Comparison of ENCODE assay signal across 9 cellular contexts in the genomic region with DNA sequence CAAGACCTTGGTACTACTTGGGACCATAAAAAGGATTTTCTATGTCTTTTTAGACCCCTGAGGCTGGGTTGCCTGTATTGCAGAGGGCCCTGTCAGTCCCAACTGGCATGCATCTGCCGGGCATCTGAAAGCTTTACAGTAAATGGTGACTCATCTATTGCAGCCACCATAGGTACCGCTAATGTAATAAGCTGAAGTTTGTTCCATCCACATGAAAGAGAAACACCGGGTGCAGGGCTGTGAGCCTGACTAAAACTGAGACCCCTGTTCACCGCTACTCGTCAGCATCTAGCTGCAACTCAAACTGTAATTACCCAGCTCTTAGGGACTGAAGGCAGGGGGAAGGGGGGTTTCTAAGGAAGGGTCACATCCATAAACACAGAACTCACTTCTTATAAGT. TPM values are rescaled to one million over a fixed set of nuclear protein-coding genes. Genes with fewer than 3 reads are reported as not detected.
DNase-seq lines count a peak whose midpoint lies in the region; ATAC-seq, FAIRE-seq and TF ChIP-seq lines count a peak whose summit lies in the region.
"Had no signal": no experiment of that assay in that cellular context is flagged by ENCODE, and none has a peak within 500 bp of the region (broad histone marks: within the 10 kb centered on the region; RNA-seq: fewer than 3 reads in every experiment).

No MANE protein-coding gene starts in this region.

- peak; percentile 54 for DNase-seq in GM20000 (ENCODE audit: low spot score)
- DNase-seq in stimulated activated CD4-positive, alpha-beta T cell treated with anti-CD3 and anti-CD28 coated beads, Interleukin-15, amount 100 ng/mL, for 48 hours (ENCODE audit: low read depth in 2 of 2), result peak; percentile 39 to 41
- DNase-seq in NCI-H82 treated with DMSO at 0.1 percent for 48 hours (lab: John Stamatoyannopoulos, UW; ENCODE audit: unreplicated experiment), result no peak
- no peak for DNase-seq in pancreas
- no peak for DNase-seq in suprapubic skin (ENCODE audit: low spot score in 2 of 2)
- DNase-seq in left ventricle myocardium superior, result no peak

- no peaks in the 10 kb centered on the region for H3K36me3 ChIP-seq in pancreas
- H3K36me3 ChIP-seq in suprapubic skin, result no peaks in the 10 kb centered on the region

- peak overlapping the region; percentile 82 for H3K27ac Mint-ChIP-seq in activated T-helper 17 cell treated with anti-CD3 and anti-CD28 coated beads, Interleukin-2, amount 50 U/mL, for 72 hours

- peaks cover 5% of the 10 kb centered on the region for H3K36me3 Mint-ChIP-seq in activated T-helper 17 cell treated with anti-CD3 and anti-CD28 coated beads, Interleukin-2, amount 50 U/mL, for 72 hours (ENCODE audit: low read depth)

- peaks cover 43% of the 10 kb centered on the region for H3K4me1 Mint-ChIP-seq in activated T-helper 17 cell treated with anti-CD3 and anti-CD28 coated beads, Interleukin-2, amount 50 U/mL, for 72 hours

- 82 to 89% methylated on average over 5 of the region's 5 CpGs for WGBS in pancreas, 2 donors
- WGBS in suprapubic skin, result 60% methylated on average over 5 of the region's 5 CpGs

- H3K27me3 ChIP-seq in pancreas, result no peaks in the 10 kb centered on the region
- no peaks in the 10 kb centered on the region for H3K27me3 ChIP-seq in suprapubic skin

- intact Hi-C loops in pancreas (cut with DNase I) (no loop called here), left ventricle myocardium superior (cut with micrococcal nuclease) (loop anchor here (10.0 kb wide), 1 partner anchor 53 kb away; the partner anchor contains the start of gene TRERF1)

- H3K4me3 ChIP-seq in pancreas (no peak overlapping the region), suprapubic skin (no peak overlapping the region)

- H3K9me3 ChIP-seq in pancreas, result no peaks in the 10 kb centered on the region
- H3K9me3 ChIP-seq in suprapubic skin, result no peaks in the 10 kb centered on the region

- H3K9me3 Mint-ChIP-seq in activated T-helper 17 cell treated with anti-CD3 and anti-CD28 coated beads, Interleukin-2, amount 50 U/mL, for 72 hours, result no peaks in the 10 kb centered on the region

- FAIRE-seq in pancreas (lab: Jason Lieb, UNC), result no peak

- no peak for TF ChIP-seq CTCF in GM20000 (IDR thresholded peaks at IDR 0.05; ENCODE audit: extremely low read depth, missing control alignments)
- TF ChIP-seq CTCF in pancreas (IDR thresholded peaks at IDR 0.05), result no peak
- TF ChIP-seq CTCF in suprapubic skin (IDR thresholded peaks at IDR 0.05), result no peak

- peak overlapping the region; percentile 60 for H3K4me3 Mint-ChIP-seq in activated T-helper 17 cell treated with anti-CD3 and anti-CD28 coated beads, Interleukin-2, amount 50 U/mL, for 72 hours

- ATAC-seq in HG03571 (IDR thresholded peaks at IDR 0.05; ENCODE audit: unreplicated experiment), result peak; percentile 46
- peak; percentile 92 for ATAC-seq in activated T-helper 17 cell treated with anti-CD3 and anti-CD28 coated beads, Interleukin-2, amount 50 U/mL, for 72 hours (replicated peaks)
- no peak for ATAC-seq in pancreas
- no peak for ATAC-seq in left ventricle myocardium superior

- TF ChIP-seq POLR2A in suprapubic skin (IDR thresholded peaks at IDR 0.05), result no peak

- no peak overlapping the region for H3K27ac ChIP-seq in pancreas
- H3K27ac ChIP-seq in suprapubic skin, result no peak overlapping the region

- TF ChIP-seq EP300 in suprapubic skin (IDR thresholded peaks at IDR 0.05), result no peak

- no peaks in the 10 kb centered on the region for H3K27me3 Mint-ChIP-seq in activated T-helper 17 cell treated with anti-CD3 and anti-CD28 coated beads, Interleukin-2, amount 50 U/mL, for 72 hours

- H3K4me1 ChIP-seq in pancreas (no peaks in the 10 kb centered on the region), suprapubic skin (peaks cover 74% of the 10 kb centered on the region)

RNA-seq across cellular contexts. Expression of gene TRERF1, which starts 49.5 kb away (rescaled TPM):
- total RNA-seq in activated T-helper 17 cell treated with anti-CD3 and anti-CD28 coated beads, Interleukin-2, amount 50 U/mL, for 72 hours, result 10 to 100 TPM; 16.6 to 32.4 TPM
- total RNA-seq in pancreas (1 to 10 TPM in 5 of 6 donors, under 1 TPM in 1; 0.94 to 2.5 (median 1.5) TPM), suprapubic skin (10 to 100 TPM; 14.7 to 22.0 (median 19.0) TPM), left ventricle myocardium superior (1.8 TPM)
- 1 to 10 TPM; 1.3 to 2.3 TPM for polyA plus RNA-seq in pancreas
- total RNA-seq: lung microvascular endothelial cell had no signal

Comparison
In these comparisons a context has a peak if more than half of its experiments do, and no peak if none do; other contexts are left out.
1. DNase-seq: peak in GM20000 (single experiment) and stimulated activated CD4-positive, alpha-beta T cell treated with anti-CD3 and anti-CD28 coated beads, Interleukin-15, amount 100 ng/mL, for 48 hours (2 of 2); none in NCI-H82 treated with DMSO at 0.1 percent for 48 hours (single experiment), pancreas (0 of 6), suprapubic skin (0 of 2) and left ventricle myocardium superior (single experiment).
2. ATAC-seq: peak in HG03571 (single experiment) and activated T-helper 17 cell treated with anti-CD3 and anti-CD28 coated beads, Interleukin-2, amount 50 U/mL, for 72 hours (single experiment); none in pancreas (0 of 4) and left ventricle myocardium superior (single experiment).